19 cellular contexts compared by ENCODE assay signal in the genomic region with DNA sequence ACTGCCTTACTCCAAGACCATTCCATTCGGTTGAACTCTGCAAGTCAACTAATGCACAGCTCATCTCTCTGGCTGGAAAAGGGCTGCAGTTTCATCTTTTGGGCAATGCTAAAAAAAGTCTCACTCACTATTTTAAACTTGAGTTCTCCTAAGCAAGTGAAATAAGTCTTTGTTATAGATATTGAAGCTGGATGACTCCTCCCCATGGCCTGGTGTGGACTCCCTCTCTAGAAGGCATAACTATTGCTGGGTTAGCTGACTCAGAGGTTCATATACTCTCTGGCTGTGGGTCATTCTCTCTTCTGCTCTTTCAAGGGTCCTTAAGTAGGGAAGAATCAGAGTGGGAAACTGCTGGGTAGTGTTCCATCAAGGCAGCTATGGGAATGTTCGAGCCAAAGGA.
"Had no signal": no experiment of that assay in that cellular context is flagged by ENCODE, and none has a peak within 500 bp of the region (broad histone marks: within the 10 kb centered on the region; RNA-seq: fewer than 3 reads in every experiment).

No MANE protein-coding gene starts in this region.

- H3K4me3 ChIP-seq: lower lobe of right lung, spleen, tibial artery had no signal

- ATAC-seq: activated CD4-positive, alpha-beta T cell treated with anti-CD3 and anti-CD28 coated beads for 36 hours; activated naive CD4-positive, alpha-beta T cell treated with anti-CD3 and anti-CD28 coated beads, Interleukin-2, amount 50 U/mL, for 72 hours; left colon; lower lobe of right lung; natural killer cell treated with Interleukin-12 subunit alpha and Interleukin-12 subunit beta and Interleukin-15 and Interleukin-18, amount 100 ng/mL, for 72 hours; sciatic nerve; WTC11 had no signal

- H3K4me1 ChIP-seq: lower lobe of right lung, spleen, tibial artery had no signal

- H3K9me3 ChIP-seq: lower lobe of right lung, neutrophil had no signal

- DNase-seq: activated CD4-positive, alpha-beta memory T cell treated with anti-CD3 and anti-CD28 coated beads for 36 hours; activated CD4-positive, alpha-beta T cell treated with anti-CD3 and anti-CD28 coated beads for 36 hours; activated gamma-delta T cell treated with Interleukin-2 at 50 U/mL for 16 hours; activated T-cell treated with anti-CD3 and anti-CD28 coated beads for 4 hours; amygdala; erythroblast; hippocampal formation; left colon; lower lobe of right lung; spleen; stimulated activated CD8-positive, alpha-beta memory T cell treated with anti-CD3 and anti-CD28 coated beads, Interleukin-4, amount 100 ng/mL, for 48 hours; stimulated activated naive CD4-positive, alpha-beta T cell treated with Interleukin-2 at 50 U/mL for 16 hours; substantia nigra; tibial artery had no signal

- H3K27me3 ChIP-seq: neutrophil, spleen, tibial artery had no signal

- H3K27ac ChIP-seq: lower lobe of right lung, neutrophil, spleen, tibial artery had no signal

- H3K36me3 ChIP-seq: lower lobe of right lung, neutrophil, spleen, tibial artery had no signal
